In genomic region chr5:32326216-32326772, GRCh38 we compare ENCODE assay signal across 19 cellular contexts. TPM values are rescaled to one million over a fixed set of nuclear protein-coding genes. Genes with fewer than 3 reads are reported as not detected.
DNase-seq lines count a peak whose midpoint lies in the region; ATAC-seq, FAIRE-seq and TF ChIP-seq lines count a peak whose summit lies in the region.
"Had no signal": no experiment of that assay in that cellular context is flagged by ENCODE, and none has a peak within 500 bp of the region (broad histone marks: within the 10 kb centered on the region; RNA-seq: fewer than 3 reads in every experiment).

No MANE protein-coding gene starts in this region.

- H3K27ac ChIP-seq in kidney (ENCODE audit: low read depth in 2 of 2, low read length in 2 of 2): no peak overlapping the region
- H3K27ac ChIP-seq: skin epidermis, transverse colon had no signal

- H3K4me1 ChIP-seq in kidney (ENCODE audit: control insufficient read depth in 1 of 2, insufficient read depth in 1 of 2, low read depth in 1 of 2, low read length in 2 of 2): peaks cover 0 to 9% of the 10 kb centered on the region in 2 donors

- no peak for FAIRE-seq in kidney (lab: Jason Lieb, UNC)

- intact Hi-C loops in kidney (cut with DNase I): loop anchor here (10.0 kb wide), 1 partner anchor 91 kb away; no protein-coding TSS in a partner anchor

- H3K9me3 ChIP-seq in kidney (ENCODE audit: control insufficient read depth in 1 of 2, low read length in 2 of 2): no peaks in the 10 kb centered on the region

- in situ Hi-C loops in astrocyte of the spinal cord (cut with HindIII; ENCODE audit: low sequenced_read_pairs): no loop called here

- peak; percentile 11 for DNase-seq in Daoy (ENCODE audit: low read depth)
- DNase-seq in M059J (ENCODE audit: low read depth): peak; percentile 82
- DNase-seq in astrocyte of the spinal cord (ENCODE audit: low read depth, low spot score): peak; percentile 25
- DNase-seq in kidney tubule cell (ENCODE audit: low spot score): peak; percentile 75
- no peak for DNase-seq in inferior parietal cortex (ENCODE audit: extremely low spot score)
- DNase-seq in Kasumi-1 (lab: John Stamatoyannopoulos, UW): no peak
- no peak for DNase-seq in kidney
- DNase-seq: amygdala; CD8-positive, alpha-beta T cell; effector memory CD4-positive, alpha-beta T cell; GOT3; hypothalamus; NCI-H2081 treated with DMSO at 0.1 percent for 48 hours; NCI-H526 treated with DMSO at 0.1 percent for 48 hours; SHP77 treated with DMSO at 0.1 percent for 48 hours; transverse colon had no signal

- no peaks in the 10 kb centered on the region for H3K36me3 ChIP-seq in kidney (ENCODE audit: control insufficient read depth in 1 of 2, insufficient read depth in 2 of 2, low read length in 2 of 2)
- H3K36me3 ChIP-seq: transverse colon had no signal

- ATAC-seq in HG02759 (IDR thresholded peaks at IDR 0.05; ENCODE audit: unreplicated experiment): no peak
- ATAC-seq: CD8-positive, alpha-beta T cell; natural killer cell treated with Interleukin-12 subunit alpha and Interleukin-12 subunit beta and Interleukin-15 and Interleukin-18, amount 100 ng/mL, for 72 hours had no signal

- TF ChIP-seq CTCF in astrocyte of the spinal cord (IDR thresholded peaks at IDR 0.05; ENCODE audit: low read depth, low read length) (no peak), kidney (IDR thresholded peaks at IDR 0.05; ENCODE audit: borderline replicate concordance, extremely low read depth, insufficient read depth) (no peak)

- no peak overlapping the region for H3K4me3 ChIP-seq in astrocyte of the spinal cord (ENCODE audit: low read depth, low read length)
- no peak overlapping the region for H3K4me3 ChIP-seq in kidney (ENCODE audit: low read length in 2 of 2)
- H3K4me3 ChIP-seq: skin epidermis, transverse colon had no signal

- no peak overlapping the region for H3K9ac ChIP-seq in kidney (ENCODE audit: low read length in 2 of 2)

RNA-seq across cellular contexts. Expression of gene MTMR12, which starts 13.6 kb away (rescaled TPM):
- 13.6 and 18.0 TPM in 2 replicates for total RNA-seq in Daoy (2014; rRNA removed; shearing (Covaris generic))
- total RNA-seq in M059J (2014; rRNA removed; shearing (Covaris generic)): 11.1 and 19.1 TPM in 2 replicates
- 52.8 TPM for total RNA-seq in kidney
- polyA plus RNA-seq in kidney (ENCODE audit: insufficient read depth, low read depth, low replicate concordance): 9.3 TPM

Comparison
In these comparisons a context has a peak if more than half of its experiments do, and no peak if none do; other contexts are left out.
1. DNase-seq: peak in Daoy (single experiment), M059J (single experiment), astrocyte of the spinal cord (single experiment) and kidney tubule cell (single experiment); none in inferior parietal cortex (single experiment), Kasumi-1 (0 of 2) and kidney (single experiment).